Comparison of ENCODE assay signal across 1 cellular context in the genomic region with DNA sequence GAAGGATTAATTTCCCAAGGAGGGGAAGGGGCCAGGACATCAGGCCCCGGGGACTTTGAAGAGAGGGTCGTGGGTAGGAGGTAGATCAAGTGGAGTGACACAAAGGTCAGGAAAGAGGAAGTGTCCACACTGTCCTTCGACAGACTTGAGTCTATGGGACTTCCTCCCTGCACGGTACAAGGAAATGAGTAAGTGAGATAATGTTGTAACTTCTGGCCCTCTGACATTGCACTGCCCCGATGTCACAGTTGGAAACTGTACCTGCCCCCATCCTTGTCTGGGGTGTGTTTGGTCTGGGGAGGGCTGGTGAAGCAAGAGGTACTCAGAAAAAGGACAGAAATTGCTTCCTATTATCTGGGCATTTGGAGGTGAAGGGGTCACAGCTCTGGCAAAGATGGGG.
A peak's percentile ranks its signal among the peaks of the same experiment; 100 is the strongest.
TF ChIP-seq lines count a peak whose summit lies in the region.

No MANE protein-coding gene starts in this region.

TF ChIP-seq in IMR-90, 13 proteins besides CTCF, POLR2A, EP300 and RAD21 (continued from another document):
- TF ChIP-seq, protein P1, sequence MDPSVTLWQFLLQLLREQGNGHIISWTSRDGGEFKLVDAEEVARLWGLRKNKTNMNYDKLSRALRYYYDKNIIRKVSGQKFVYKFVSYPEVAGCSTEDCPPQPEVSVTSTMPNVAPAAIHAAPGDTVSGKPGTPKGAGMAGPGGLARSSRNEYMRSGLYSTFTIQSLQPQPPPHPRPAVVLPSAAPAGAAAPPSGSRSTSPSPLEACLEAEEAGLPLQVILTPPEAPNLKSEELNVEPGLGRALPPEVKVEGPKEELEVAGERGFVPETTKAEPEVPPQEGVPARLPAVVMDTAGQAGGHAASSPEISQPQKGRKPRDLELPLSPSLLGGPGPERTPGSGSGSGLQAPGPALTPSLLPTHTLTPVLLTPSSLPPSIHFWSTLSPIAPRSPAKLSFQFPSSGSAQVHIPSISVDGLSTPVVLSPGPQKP (IDR thresholded peaks at IDR 0.05; ENCODE audit: borderline replicate concordance, low read depth, low read length): no peak
- TF ChIP-seq BHLHE40 (IDR thresholded peaks at IDR 0.05; ENCODE audit: low read depth, low read length) (peak; percentile 46; the same call in 1 of the 2 replicates), CEBPB (IDR thresholded peaks at IDR 0.05; ENCODE audit: low read depth, low read length) (peak; percentile 70), MAZ (IDR thresholded peaks at IDR 0.05; ENCODE audit: borderline replicate concordance, low read depth, low read length) (no peak), MXI1 (IDR thresholded peaks at IDR 0.05; ENCODE audit: borderline replicate concordance, low read depth, low read length) (no peak), FOS (IDR thresholded peaks at IDR 0.05; ENCODE audit: low read depth, low read length) (peak; percentile 27; the same call in 1 of the 2 replicates), CHD1 (IDR thresholded peaks at IDR 0.05; ENCODE audit: low read depth, low read length) (no peak)
TF ChIP-seq in IMR-90: peak in this region for 3.
